In genomic region chr2:71136174-71136573, GRCh38 we compare ENCODE assay signal across 29 cellular contexts.
"Had no signal": no experiment of that assay in that cellular context is flagged by ENCODE, and none has a peak within 500 bp of the region (broad histone marks: within the 10 kb centered on the region; RNA-seq: fewer than 3 reads in every experiment).

No MANE protein-coding gene starts in this region.

- H3K4me1 Mint-ChIP-seq: endodermal cell had no signal

- DNase-seq: colonic mucosa; cortex of kidney; dermis blood vessel endothelial cell; dorsolateral prefrontal cortex; effector CD4-positive, alpha-beta T cell; effector CD8-positive, alpha-beta T cell; effector memory CD4-positive, alpha-beta T cell; effector memory CD8-positive, alpha-beta T cell; endodermal cell; erythroblast; esophagus squamous epithelium; foreskin fibroblast; foreskin keratinocyte; foreskin melanocyte; gastrocnemius medialis; glutamatergic neuron; head of caudate nucleus; heart left ventricle; heart right ventricle had no signal

- H3K4me3 Mint-ChIP-seq: dendritic cell treated with granulocyte-macrophage colony-stimulating factor and Interleukin-4, amounts not matched to agents 40 ng/mL and 50 ng/mL, for 4 days; effector memory CD8-positive, alpha-beta T cell; endodermal cell had no signal

- H3K9me3 ChIP-seq: colonic mucosa, esophagus muscularis mucosa, esophagus squamous epithelium, gastrocnemius medialis, gastroesophageal sphincter, heart left ventricle, heart right ventricle had no signal

- H3K4me1 ChIP-seq: foreskin keratinocyte had no signal

- H3K9me3 Mint-ChIP-seq: dendritic cell treated with granulocyte-macrophage colony-stimulating factor and Interleukin-4, amounts not matched to agents 40 ng/mL and 50 ng/mL, for 4 days; effector memory CD8-positive, alpha-beta T cell; endodermal cell had no signal

- H3K4me3 ChIP-seq: colonic mucosa, coronary artery, dorsolateral prefrontal cortex, esophagus muscularis mucosa, esophagus squamous epithelium, gastrocnemius medialis, gastroesophageal sphincter, heart left ventricle, heart right ventricle had no signal

- H3K27me3 ChIP-seq: colonic mucosa, dorsolateral prefrontal cortex, esophagus muscularis mucosa, esophagus squamous epithelium, foreskin keratinocyte, gastrocnemius medialis, gastroesophageal sphincter, heart left ventricle, heart right ventricle had no signal

- ATAC-seq: effector memory CD8-positive, alpha-beta T cell; esophagus mucosa; foreskin keratinocyte; gastrocnemius medialis; gastroesophageal sphincter; heart left ventricle; heart right ventricle had no signal

- FAIRE-seq: colon, endometrium, endothelial cell of umbilical vein, frontal cortex had no signal

- H3K27ac ChIP-seq: colonic mucosa, coronary artery, dorsolateral prefrontal cortex, epithelial cell of prostate, esophagus muscularis mucosa, esophagus squamous epithelium, foreskin keratinocyte, gastrocnemius medialis, gastroesophageal sphincter, heart left ventricle, heart right ventricle had no signal

- H3K27ac Mint-ChIP-seq: dendritic cell treated with granulocyte-macrophage colony-stimulating factor and Interleukin-4, amounts not matched to agents 40 ng/mL and 50 ng/mL, for 4 days; effector memory CD8-positive, alpha-beta T cell; endodermal cell had no signal

- H3K27me3 Mint-ChIP-seq: dendritic cell treated with granulocyte-macrophage colony-stimulating factor and Interleukin-4, amounts not matched to agents 40 ng/mL and 50 ng/mL, for 4 days; effector memory CD8-positive, alpha-beta T cell had no signal
